ENCODE assay signal across 26 cellular contexts in genomic region chr13:44176173-44176572, GRCh38.
"Had no signal": no experiment of that assay in that cellular context is flagged by ENCODE, and none has a peak within 500 bp of the region (broad histone marks: within the 10 kb centered on the region; RNA-seq: fewer than 3 reads in every experiment).

No MANE protein-coding gene starts in this region.

- H3K4me3 Mint-ChIP-seq: activated CD4-positive, alpha-beta T cell treated with anti-CD3 and anti-CD28 coated beads for 36 hours; activated CD8-positive, alpha-beta T cell treated with anti-CD3 and anti-CD28 coated beads for 36 hours; activated T-cell treated with anti-CD3 and anti-CD28 coated beads, Interleukin-2, amount 50 U/mL, for 72 hours; IgD-negative memory B cell had no signal

- H3K36me3 ChIP-seq: breast epithelium, Peyer's patch, SJCRH30, WERI-Rb-1 had no signal

- H3K9me3 ChIP-seq: breast epithelium, Peyer's patch, SJCRH30, SK-N-SH had no signal

- ATAC-seq: activated CD4-positive, alpha-beta T cell treated with anti-CD3 and anti-CD28 coated beads for 36 hours; activated CD8-positive, alpha-beta T cell treated with anti-CD3 and anti-CD28 coated beads for 36 hours; activated T-cell treated with anti-CD3 and anti-CD28 coated beads, Interleukin-2, amount 50 U/mL, for 72 hours had no signal

- H3K4me1 ChIP-seq: breast epithelium, SJCRH30 had no signal

- DNase-seq: activated CD4-positive, alpha-beta T cell treated with anti-CD3 and anti-CD28 coated beads for 36 hours; activated CD8-positive, alpha-beta memory T cell treated with anti-CD3 and anti-CD28 coated beads, Interleukin-2, amount 50 U/mL, for 4 hours; activated CD8-positive, alpha-beta T cell treated with anti-CD3 and anti-CD28 coated beads for 36 hours; activated gamma-delta T cell treated with Interleukin-2 at 50 U/mL for 16 hours; activated naive CD4-positive, alpha-beta T cell treated with anti-CD3 and anti-CD28 coated beads, Interleukin-2, amount 50 U/mL, for 16 hours; activated T-cell treated with anti-CD3 and anti-CD28 coated beads, Interleukin-2, amount 50 U/mL, for 72 hours; aorta; KG1; NCI-H1092; NCI-H1417; NCI-H1930; NCI-H2107; NCI-H345; NCI-H510A; NCI-H526 treated with DMSO at 0.1 percent for 48 hours; NCI-H82; Peyer's patch; Right ventricle myocardium superior; SJCRH30; SK-N-SH; T-helper 1 cell; WERI-Rb-1 had no signal

- H3K4me3 ChIP-seq: breast epithelium, Peyer's patch, SJCRH30 had no signal

- H3K36me3 Mint-ChIP-seq: IgD-negative memory B cell had no signal

- H3K27me3 ChIP-seq: breast epithelium, Peyer's patch, SJCRH30 had no signal

- H3K9me3 Mint-ChIP-seq: activated CD8-positive, alpha-beta T cell treated with anti-CD3 and anti-CD28 coated beads for 36 hours; activated T-cell treated with anti-CD3 and anti-CD28 coated beads, Interleukin-2, amount 50 U/mL, for 72 hours; activated T-helper 2 cell treated with anti-CD3 and anti-CD28 coated beads, Interferon-gamma antibody, Interleukin-2, Interleukin-4, amounts not matched to agents 10 μg/mL and 5 μg/mL and 100 μg/mL, durations not matched to agents 14 hours and 24 hours and 36 hours; IgD-negative memory B cell had no signal

- H3K27ac Mint-ChIP-seq: activated CD4-positive, alpha-beta T cell treated with anti-CD3 and anti-CD28 coated beads for 36 hours; activated CD8-positive, alpha-beta T cell treated with anti-CD3 and anti-CD28 coated beads for 36 hours; activated T-cell treated with anti-CD3 and anti-CD28 coated beads, Interleukin-2, amount 50 U/mL, for 72 hours; activated T-helper 2 cell treated with anti-CD3 and anti-CD28 coated beads, Interferon-gamma antibody, Interleukin-2, Interleukin-4, amounts not matched to agents 10 μg/mL and 5 μg/mL and 100 μg/mL, durations not matched to agents 14 hours and 24 hours and 36 hours; IgD-negative memory B cell had no signal

- H3K27me3 Mint-ChIP-seq: activated CD8-positive, alpha-beta T cell treated with anti-CD3 and anti-CD28 coated beads for 36 hours had no signal

- H3K27ac ChIP-seq: breast epithelium, Peyer's patch, RWPE1, SJCRH30, WERI-Rb-1 had no signal

- H3K4me1 Mint-ChIP-seq: activated CD4-positive, alpha-beta T cell treated with anti-CD3 and anti-CD28 coated beads for 36 hours; IgD-negative memory B cell had no signal
